ENCODE assay signal across 16 cellular contexts in genomic region chr4:2081540-2081939, GRCh38. TPM values are rescaled to one million over a fixed set of nuclear protein-coding genes. Genes with fewer than 3 reads are reported as not detected.
"Had no signal": no experiment of that assay in that cellular context is flagged by ENCODE, and none has a peak within 500 bp of the region (broad histone marks: within the 10 kb centered on the region; RNA-seq: fewer than 3 reads in every experiment).

No MANE protein-coding gene starts in this region.

- H3K27me3 Mint-ChIP-seq: central memory CD8-positive, alpha-beta T cell had no signal

- H3K27ac Mint-ChIP-seq: activated CD8-positive, alpha-beta T cell treated with anti-CD3 and anti-CD28 coated beads, Interleukin-2, amount 10 ng/mL, durations not matched to agents 7 days and 5 days; naive thymus-derived CD8-positive, alpha-beta T cell had no signal

- ATAC-seq: activated CD8-positive, alpha-beta T cell treated with anti-CD3 and anti-CD28 coated beads, Interleukin-2, amount 10 ng/mL, durations not matched to agents 7 days and 5 days; heart right ventricle; naive thymus-derived CD8-positive, alpha-beta T cell had no signal

- DNase-seq: activated CD4-positive, alpha-beta T cell treated with anti-CD3 and anti-CD28 coated beads for 48 hours; activated CD8-positive, alpha-beta T cell treated with anti-CD3 and anti-CD28 coated beads, Interleukin-2, amount 10 ng/mL, durations not matched to agents 7 days and 5 days; brain microvascular endothelial cell; cortex of kidney; heart right ventricle; kidney glomerular epithelial cell; mesenchymal stem cell; stimulated activated CD4-positive, alpha-beta T cell treated with anti-CD3 and anti-CD28 coated beads, Interleukin-15, amount 100 ng/mL, for 24 hours; stimulated activated CD4-positive, alpha-beta T cell treated with anti-CD3 and anti-CD28 coated beads, Interleukin-2, amount 100 ng/mL, for 48 hours; testis had no signal

- H3K9me3 Mint-ChIP-seq: central memory CD8-positive, alpha-beta T cell had no signal

- H3K4me3 ChIP-seq: heart right ventricle, SK-N-MC, skin epidermis, testis, upper lobe of left lung had no signal

- H3K4me1 ChIP-seq: heart right ventricle, testis, upper lobe of left lung had no signal

- H3K9me3 ChIP-seq: heart right ventricle, neutrophil, testis, upper lobe of left lung had no signal

- H3K4me1 Mint-ChIP-seq: central memory CD8-positive, alpha-beta T cell; naive thymus-derived CD8-positive, alpha-beta T cell had no signal

- H3K27me3 ChIP-seq: brain microvascular endothelial cell, neutrophil, testis, upper lobe of left lung had no signal

- H3K4me3 Mint-ChIP-seq: activated CD8-positive, alpha-beta T cell treated with anti-CD3 and anti-CD28 coated beads, Interleukin-2, amount 10 ng/mL, durations not matched to agents 7 days and 5 days; central memory CD8-positive, alpha-beta T cell; naive thymus-derived CD8-positive, alpha-beta T cell had no signal

- H3K27ac ChIP-seq: brain microvascular endothelial cell, heart right ventricle, neutrophil, SK-N-MC, skin epidermis, testis, upper lobe of left lung had no signal

- H3K36me3 Mint-ChIP-seq: naive thymus-derived CD8-positive, alpha-beta T cell had no signal

- H3K36me3 ChIP-seq: brain microvascular endothelial cell, heart right ventricle, neutrophil, upper lobe of left lung had no signal

RNA-seq across cellular contexts. Expression of gene NAT8L, which starts 22.4 kb away (rescaled TPM):
- polyA plus RNA-seq: naive thymus-derived CD8-positive, alpha-beta T cell had no signal
